Comparison of ENCODE assay signal across 2 cellular contexts in genomic region chr14:90201344-90201743, GRCh38.
TF ChIP-seq lines count a peak whose summit lies in the region.

No MANE protein-coding gene starts in this region.

TF ChIP-seq in SK-N-SH, 30 proteins besides CTCF, POLR2A, EP300 and RAD21 (continued from another document):
- no peak for TF ChIP-seq PBX3 (IDR thresholded peaks at IDR 0.05)

TF ChIP-seq in SK-N-SH treated with all-trans-retinoic acid at 6 μM for 48 hours, 23 proteins besides CTCF, POLR2A, EP300 and RAD21 (continued from another document):
- TF ChIP-seq TSHZ2 (CRISPR knock-in tag; IDR thresholded peaks at IDR 0.05) (no peak), ZC3H10 (CRISPR knock-in tag; IDR thresholded peaks at IDR 0.05) (no peak)
